ENCODE assay signal across 1 cellular context in genomic region chr14:105200074-105200473, GRCh38.
TF ChIP-seq lines count a peak whose summit lies in the region.

No MANE protein-coding gene starts in this region.

TF ChIP-seq in HepG2, 621 proteins besides CTCF, POLR2A, EP300 and RAD21:
- TF ChIP-seq NR0B2 (CRISPR knock-in tag; IDR thresholded peaks at IDR 0.05) = no peak
- peak; percentile 15 for TF ChIP-seq STAG1 (CRISPR knock-in tag; IDR thresholded peaks at IDR 0.05)
TF ChIP-seq in HepG2: peak in this region for 1.
